22 cellular contexts compared by ENCODE assay signal in the genomic region with DNA sequence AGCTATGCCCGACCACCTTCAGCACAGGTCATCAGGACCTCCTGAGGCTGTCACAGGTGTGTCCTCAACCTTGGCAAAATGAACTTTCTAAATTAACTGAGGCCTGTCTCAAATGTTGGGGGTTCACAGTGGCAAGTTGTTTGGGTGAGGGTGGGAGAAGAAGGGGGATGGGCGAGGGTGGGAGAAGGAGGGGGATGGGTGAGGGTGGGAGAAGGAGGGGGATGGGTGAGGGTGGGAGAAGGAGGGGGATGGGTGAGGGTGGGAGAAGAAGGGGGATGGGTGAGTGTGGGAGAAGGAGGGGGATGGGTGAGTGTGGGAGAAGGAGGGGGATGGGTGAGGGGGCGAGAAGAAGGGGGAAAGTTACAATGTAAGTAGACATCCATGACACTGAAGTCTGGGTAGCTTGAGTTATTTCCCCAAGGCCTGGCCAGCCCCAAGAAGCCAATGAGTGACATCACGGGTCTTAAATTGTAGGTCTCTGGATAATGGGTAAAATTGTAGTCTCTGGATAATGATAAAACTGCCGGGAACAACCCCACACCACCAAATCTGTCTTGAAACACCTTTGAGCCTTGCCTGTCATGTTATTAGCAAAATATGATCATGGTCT. TPM values are rescaled to one million over a fixed set of nuclear protein-coding genes. Genes with fewer than 3 reads are reported as not detected.
A peak's percentile ranks its signal among the peaks of the same experiment; 100 is the strongest.
DNase-seq lines count a peak whose midpoint lies in the region; ATAC-seq and TF ChIP-seq lines count a peak whose summit lies in the region.
"Had no signal": no experiment of that assay in that cellular context is flagged by ENCODE, and none has a peak within 500 bp of the region (broad histone marks: within the 10 kb centered on the region; RNA-seq: fewer than 3 reads in every experiment).

No MANE protein-coding gene starts in this region.

- H3K9me2 ChIP-seq in GM23338 (ENCODE audit: insufficient read depth), result no peaks in the 10 kb centered on the region; the same call in 1 of the 2 replicates

- peaks cover 20% of the 10 kb centered on the region for H3K27me3 Mint-ChIP-seq in GM23338 (ENCODE audit: insufficient read depth, low read depth, poor library complexity)
- peaks cover 2% of the 10 kb centered on the region for H3K27me3 Mint-ChIP-seq in activated CD8-positive, alpha-beta T cell treated with anti-CD3 and anti-CD28 coated beads, Interleukin-2, amount 10 ng/mL, durations not matched to agents 7 days and 5 days (ENCODE audit: low read depth)
- H3K27me3 Mint-ChIP-seq in activated T-helper 17 cell treated with anti-CD3 and anti-CD28 coated beads, Interleukin-2, amount 50 U/mL, for 72 hours, result no peaks in the 10 kb centered on the region
- H3K27me3 Mint-ChIP-seq: activated naive CD4-positive, alpha-beta T cell treated with anti-CD3 and anti-CD28 coated beads, Interleukin-2, amount 50 U/mL, for 24 hours; dendritic cell treated with granulocyte-macrophage colony-stimulating factor and Interleukin-4, amounts not matched to agents 40 ng/mL and 50 ng/mL, for 4 days had no signal

- CTCF ChIA-PET in activated CD8-positive, alpha-beta T cell treated with anti-CD3 and anti-CD28 coated beads, Interleukin-2, amount 10 ng/mL, durations not matched to agents 7 days and 5 days (lab: Charles Lee), result interaction anchor here (1.0 kb wide), 1 partner anchor 137 kb away, joined by 4 read pairs; no protein-coding TSS in a partner anchor

- no peak for ATAC-seq in GM23338
- ATAC-seq in activated CD8-positive, alpha-beta T cell treated with anti-CD3 and anti-CD28 coated beads, Interleukin-2, amount 10 ng/mL, durations not matched to agents 7 days and 5 days, result peak; percentile 40
- ATAC-seq in activated T-helper 17 cell treated with anti-CD3 and anti-CD28 coated beads, Interleukin-2, amount 50 U/mL, for 72 hours (replicated peaks), result no peak
- ATAC-seq: lower lobe of right lung, Panc1 had no signal

- peaks cover 5% of the 10 kb centered on the region for H3K4me1 Mint-ChIP-seq in GM23338
- no peaks in the 10 kb centered on the region for H3K4me1 Mint-ChIP-seq in activated CD8-positive, alpha-beta T cell treated with anti-CD3 and anti-CD28 coated beads, Interleukin-2, amount 10 ng/mL, durations not matched to agents 7 days and 5 days (ENCODE audit: low read depth)
- H3K4me1 Mint-ChIP-seq in activated T-helper 17 cell treated with anti-CD3 and anti-CD28 coated beads, Interleukin-2, amount 50 U/mL, for 72 hours, result no peaks in the 10 kb centered on the region
- H3K4me1 Mint-ChIP-seq: activated naive CD4-positive, alpha-beta T cell treated with anti-CD3 and anti-CD28 coated beads, Interleukin-2, amount 50 U/mL, for 24 hours had no signal

- H3K9me3 Mint-ChIP-seq in GM23338, result peaks cover 24% of the 10 kb centered on the region
- H3K9me3 Mint-ChIP-seq in activated CD8-positive, alpha-beta T cell treated with anti-CD3 and anti-CD28 coated beads, Interleukin-2, amount 10 ng/mL, durations not matched to agents 7 days and 5 days (ENCODE audit: insufficient read depth), result no peaks in the 10 kb centered on the region
- H3K9me3 Mint-ChIP-seq in activated T-helper 17 cell treated with anti-CD3 and anti-CD28 coated beads, Interleukin-2, amount 50 U/mL, for 72 hours, result no peaks in the 10 kb centered on the region
- H3K9me3 Mint-ChIP-seq: activated naive CD4-positive, alpha-beta T cell treated with anti-CD3 and anti-CD28 coated beads, Interleukin-2, amount 50 U/mL, for 24 hours; CD14-positive monocyte; dendritic cell treated with granulocyte-macrophage colony-stimulating factor and Interleukin-4, amounts not matched to agents 40 ng/mL and 50 ng/mL, for 4 days had no signal

- DNase-seq in stimulated activated CD4-positive, alpha-beta T cell treated with anti-CD3 and anti-CD28 coated beads, Interleukin-15, amount 100 ng/mL, for 24 hours, result peak; percentile 11
- DNase-seq in stimulated activated CD4-positive, alpha-beta T cell treated with anti-CD3 and anti-CD28 coated beads, Interleukin-2, amount 100 ng/mL, for 24 hours, result no peak
- DNase-seq in GM23338 (ENCODE audit: low spot score) (no peak), ureter (ENCODE audit: low spot score) (peak; percentile 56), NCI-H524 (lab: John Stamatoyannopoulos, UW) (no peak)
- peak; percentile 46 for DNase-seq in activated CD8-positive, alpha-beta T cell treated with anti-CD3 and anti-CD28 coated beads, Interleukin-2, amount 10 ng/mL, durations not matched to agents 7 days and 5 days
- DNase-seq: activated CD4-positive, alpha-beta T cell treated with anti-CD3 and anti-CD28 coated beads for 1 hour; central memory CD4-positive, alpha-beta T cell; DMS153; H7; lower lobe of right lung; NCI-H2107; spleen; stomach; tibial artery had no signal

- H3K36me3 Mint-ChIP-seq in GM23338 (ENCODE audit: low read depth), result peaks cover 10% of the 10 kb centered on the region
- no peaks in the 10 kb centered on the region for H3K36me3 Mint-ChIP-seq in activated CD8-positive, alpha-beta T cell treated with anti-CD3 and anti-CD28 coated beads, Interleukin-2, amount 10 ng/mL, durations not matched to agents 7 days and 5 days (ENCODE audit: low read depth)
- H3K36me3 Mint-ChIP-seq in activated T-helper 17 cell treated with anti-CD3 and anti-CD28 coated beads, Interleukin-2, amount 50 U/mL, for 72 hours (ENCODE audit: low read depth), result no peaks in the 10 kb centered on the region
- H3K36me3 Mint-ChIP-seq: activated naive CD4-positive, alpha-beta T cell treated with anti-CD3 and anti-CD28 coated beads, Interleukin-2, amount 50 U/mL, for 24 hours; CD14-positive monocyte had no signal

- POLR2A ChIA-PET in activated CD8-positive, alpha-beta T cell treated with anti-CD3 and anti-CD28 coated beads, Interleukin-2, amount 10 ng/mL, durations not matched to agents 7 days and 5 days (lab: Charles Lee), result interaction anchor here (0.6 kb wide), 1 partner anchor 81 kb away, joined by 3 read pairs; no protein-coding TSS in a partner anchor

- H3K27ac Mint-ChIP-seq in GM23338, result no peak overlapping the region
- H3K27ac Mint-ChIP-seq in activated CD8-positive, alpha-beta T cell treated with anti-CD3 and anti-CD28 coated beads, Interleukin-2, amount 10 ng/mL, durations not matched to agents 7 days and 5 days, result peak overlapping the region; percentile 67
- no peak overlapping the region for H3K27ac Mint-ChIP-seq in activated T-helper 17 cell treated with anti-CD3 and anti-CD28 coated beads, Interleukin-2, amount 50 U/mL, for 72 hours
- H3K27ac Mint-ChIP-seq: activated naive CD4-positive, alpha-beta T cell treated with anti-CD3 and anti-CD28 coated beads, Interleukin-2, amount 50 U/mL, for 24 hours; dendritic cell treated with granulocyte-macrophage colony-stimulating factor and Interleukin-4, amounts not matched to agents 40 ng/mL and 50 ng/mL, for 4 days had no signal

- no peaks in the 10 kb centered on the region for H3K36me3 ChIP-seq in GM23338 (ENCODE audit: insufficient read depth)
- H3K36me3 ChIP-seq: lower lobe of right lung, pancreas, right atrium auricular region, spleen, stomach, tibial artery had no signal

- H4K20me1 ChIP-seq in GM23338 (replicated peaks; ENCODE audit: insufficient read depth), result no peaks in the 10 kb centered on the region

- H3K27me3 ChIP-seq in GM23338 (ENCODE audit: insufficient read depth), result no peaks in the 10 kb centered on the region
- H3K27me3 ChIP-seq: pancreas, right atrium auricular region, spleen, stomach, tibial artery had no signal

- H3F3A ChIP-seq in GM23338 (replicated peaks; ENCODE audit: low read depth), result no peaks in the 10 kb centered on the region

- H3K4me3 Mint-ChIP-seq in GM23338, result 0 out of 3 replicates have a peak overlapping the region, but pooled peaks have one; percentile 23
- H3K4me3 Mint-ChIP-seq in activated CD8-positive, alpha-beta T cell treated with anti-CD3 and anti-CD28 coated beads, Interleukin-2, amount 10 ng/mL, durations not matched to agents 7 days and 5 days, result no peak overlapping the region
- H3K4me3 Mint-ChIP-seq in activated T-helper 17 cell treated with anti-CD3 and anti-CD28 coated beads, Interleukin-2, amount 50 U/mL, for 72 hours, result no peak overlapping the region
- H3K4me3 Mint-ChIP-seq: activated naive CD4-positive, alpha-beta T cell treated with anti-CD3 and anti-CD28 coated beads, Interleukin-2, amount 50 U/mL, for 24 hours; CD14-positive monocyte; dendritic cell treated with granulocyte-macrophage colony-stimulating factor and Interleukin-4, amounts not matched to agents 40 ng/mL and 50 ng/mL, for 4 days had no signal

- H3K27ac ChIP-seq in GM23338 (ENCODE audit: low read depth), result no peak overlapping the region
- H3K27ac ChIP-seq: lower lobe of right lung, pancreas, right atrium auricular region, spleen, stomach, tibial artery had no signal

- TF ChIP-seq CTCF in GM23338 (conservative IDR thresholded peaks at IDR 0.05; ENCODE audit: low read depth in 2 of 2), result no peak

- H3K79me2 ChIP-seq in GM23338 (replicated peaks; ENCODE audit: insufficient read depth), result no peaks in the 10 kb centered on the region

- no peaks in the 10 kb centered on the region for H3K4me1 ChIP-seq in GM23338 (ENCODE audit: insufficient read depth)
- H3K4me1 ChIP-seq: pancreas, right atrium auricular region, spleen, tibial artery had no signal

- H3K4me3 ChIP-seq in GM23338, result no peak overlapping the region
- H3K4me3 ChIP-seq: lower lobe of right lung, pancreas, right atrium auricular region, spleen, stomach, tibial artery had no signal

- H3K4me2 ChIP-seq in GM23338, result no peak overlapping the region

- H2AFZ ChIP-seq in GM23338, result no peak overlapping the region

TF ChIP-seq in GM23338, 12 proteins besides CTCF, POLR2A, EP300 and RAD21 (continues in another document):
- TF ChIP-seq EZH2 (IDR thresholded peaks at IDR 0.05; ENCODE audit: low read depth, unreplicated experiment), result no peak

RNA-seq across cellular contexts. Expression of gene TIMM21, which starts 56.3 kb away (rescaled TPM):
- 33.0 and 49.2 TPM in 2 replicates for total RNA-seq in GM23338 (2014; rRNA removed; shearing (Covaris generic))
- 76.7 and 97.6 TPM in 2 replicates for polyA plus RNA-seq in GM23338 (2016; fragmentation: Nextera tagmentation; extraction: Ambion mirVana)
- total RNA-seq in activated CD8-positive, alpha-beta T cell treated with anti-CD3 and anti-CD28 coated beads, Interleukin-2, amount 10 ng/mL, durations not matched to agents 7 days and 5 days, result 10 to 100 TPM; 37.0 to 42.1 TPM
- 36.0 TPM for total RNA-seq in ureter
- total RNA-seq in activated T-helper 17 cell treated with anti-CD3 and anti-CD28 coated beads, Interleukin-2, amount 50 U/mL, for 72 hours, result 10 to 100 TPM; 60.7 to 70.9 TPM

RNA-seq across cellular contexts. Expression of gene FBXO15, which starts 57.0 kb away (rescaled TPM):
- total RNA-seq in GM23338 (2014; rRNA removed; shearing (Covaris generic)), result 0.21 and 4.1 TPM in 2 replicates
- polyA plus RNA-seq in GM23338 (2016; fragmentation: Nextera tagmentation; extraction: Ambion mirVana), result 0.53 TPM in 1 of 2 replicates, not detected in the other
- 1 to 10 TPM; 1.3 to 2.4 TPM for total RNA-seq in activated CD8-positive, alpha-beta T cell treated with anti-CD3 and anti-CD28 coated beads, Interleukin-2, amount 10 ng/mL, durations not matched to agents 7 days and 5 days
- total RNA-seq in ureter, result 2.2 TPM
- 1 to 10 TPM in 1 of 2 donors, under 1 TPM in 1; 0.35 to 2.6 TPM for total RNA-seq in activated T-helper 17 cell treated with anti-CD3 and anti-CD28 coated beads, Interleukin-2, amount 50 U/mL, for 72 hours
- polyA plus RNA-seq: CD14-positive monocyte had no signal

Comparison
In these comparisons a context has a peak if more than half of its experiments do, and no peak if none do; other contexts are left out.
1. DNase-seq: peak in stimulated activated CD4-positive, alpha-beta T cell treated with anti-CD3 and anti-CD28 coated beads, Interleukin-15, amount 100 ng/mL, for 24 hours (single experiment), activated CD8-positive, alpha-beta T cell treated with anti-CD3 and anti-CD28 coated beads, Interleukin-2, amount 10 ng/mL, durations not matched to agents 7 days and 5 days (single experiment) and ureter (single experiment); none in stimulated activated CD4-positive, alpha-beta T cell treated with anti-CD3 and anti-CD28 coated beads, Interleukin-2, amount 100 ng/mL, for 24 hours (0 of 2), GM23338 (single experiment) and NCI-H524 (0 of 2).